ENCODE assay signal across 10 cellular contexts in the genomic region with DNA sequence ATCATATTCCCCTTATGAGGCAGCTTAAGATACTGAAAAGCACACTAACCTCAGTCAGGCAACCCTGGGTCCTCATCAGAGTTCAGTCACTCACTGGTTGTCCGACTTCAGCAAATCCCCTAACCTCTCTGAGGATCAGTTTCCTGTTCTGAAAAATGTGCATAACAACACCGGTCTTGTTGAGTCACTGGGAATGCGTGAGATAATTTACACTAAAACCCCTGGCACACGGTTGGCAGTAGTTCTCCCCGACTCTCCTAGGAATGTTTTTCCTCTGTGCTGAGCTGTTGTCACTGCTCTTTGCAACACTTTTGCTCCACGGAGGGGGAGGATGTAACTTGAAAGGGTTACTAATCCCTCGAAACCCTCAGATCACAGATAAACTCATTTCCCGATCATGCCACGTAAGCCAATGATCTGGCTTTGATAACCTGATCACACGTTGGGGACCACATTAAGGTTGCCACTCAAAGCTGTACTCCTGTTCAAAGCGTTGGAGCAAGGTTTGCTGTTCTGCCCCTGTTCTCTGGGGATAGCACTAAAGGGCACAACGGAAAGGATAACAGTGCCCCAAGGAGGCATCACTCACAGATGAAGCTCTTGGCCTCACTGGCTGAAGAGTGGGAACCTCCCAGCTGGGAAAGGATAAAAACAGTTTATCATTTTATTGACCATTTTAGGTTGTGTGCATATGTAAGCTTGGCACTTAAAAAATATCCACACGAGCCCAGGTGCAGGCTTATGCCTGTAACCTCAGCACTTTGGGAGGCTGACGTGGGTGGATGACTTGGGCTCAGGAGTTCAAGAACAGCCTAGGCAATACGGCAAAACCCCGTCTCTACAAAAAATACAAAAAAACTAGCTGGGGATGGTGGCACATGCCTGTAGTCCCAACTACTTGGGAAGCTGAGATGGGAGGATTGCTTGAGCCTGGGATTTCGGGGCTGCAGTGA. TPM values are rescaled to one million over a fixed set of nuclear protein-coding genes. Genes with fewer than 3 reads are reported as not detected.
DNase-seq lines count a peak whose midpoint lies in the region; ATAC-seq and TF ChIP-seq lines count a peak whose summit lies in the region.
"Had no signal": no experiment of that assay in that cellular context is flagged by ENCODE, and none has a peak within 500 bp of the region (broad histone marks: within the 10 kb centered on the region; RNA-seq: fewer than 3 reads in every experiment).

No MANE protein-coding gene starts in this region.

- no peaks in the 10 kb centered on the region for H3K9me3 ChIP-seq in Loucy (ENCODE audit: insufficient read depth, low read depth, low read length)
- H3K9me3 ChIP-seq in effector memory CD4-positive, alpha-beta T cell (ENCODE audit: control insufficient read depth, low read length) = no peaks in the 10 kb centered on the region

- no peak overlapping the region for H3K27ac ChIP-seq in effector memory CD4-positive, alpha-beta T cell (ENCODE audit: insufficient read depth, low read length, poor library complexity, severe bottlenecking)
- H3K27ac ChIP-seq: RWPE1 had no signal

- ATAC-seq in HG02642 (IDR thresholded peaks at IDR 0.05; ENCODE audit: poor library complexity, unreplicated experiment) = no peak
- no peak for ATAC-seq in HG02610 (IDR thresholded peaks at IDR 0.05; ENCODE audit: unreplicated experiment)

- no peak for TF ChIP-seq CTCF in Loucy (conservative IDR thresholded peaks at IDR 0.05; ENCODE audit: low read length)

- peak overlapping the region; percentile 94 for H3K27ac Mint-ChIP-seq in activated CD4-positive, alpha-beta memory T cell treated with anti-CD3 and anti-CD28 coated beads for 36 hours

- peaks cover 6% of the 10 kb centered on the region for H3K27me3 ChIP-seq in Loucy (ENCODE audit: insufficient read depth, low read length, poor library complexity, severe bottlenecking)
- no peaks in the 10 kb centered on the region for H3K27me3 ChIP-seq in effector memory CD4-positive, alpha-beta T cell (replicated peaks; ENCODE audit: control insufficient read depth, insufficient read depth, low read length, poor library complexity, severe bottlenecking)

- no peaks in the 10 kb centered on the region for H3K27me3 Mint-ChIP-seq in activated CD4-positive, alpha-beta memory T cell treated with anti-CD3 and anti-CD28 coated beads for 36 hours
- H3K27me3 Mint-ChIP-seq: naive B cell had no signal

- peak; percentile 87 for DNase-seq in activated CD4-positive, alpha-beta memory T cell treated with anti-CD3 and anti-CD28 coated beads for 36 hours
- DNase-seq in effector memory CD4-positive, alpha-beta T cell = peak in 1 of 3 donors; percentile 31
- peak; percentile 82 for DNase-seq in stimulated activated CD4-positive, alpha-beta T cell treated with anti-CD3 and anti-CD28 coated beads, Interleukin-4, amount 100 ng/mL, for 24 hours
- DNase-seq in T-helper 9 cell (no peak), NCI-H2081 treated with DMSO at 0.1 percent for 48 hours (lab: John Stamatoyannopoulos, UW) (no peak)
- DNase-seq: naive B cell had no signal

- H3K9ac ChIP-seq in Loucy (ENCODE audit: low read depth, low read length, poor library complexity, severe bottlenecking) = no peak overlapping the region

- peak overlapping the region; percentile 51; the same call in 1 of the 2 replicates for H2AFZ ChIP-seq in Loucy (ENCODE audit: low read length)

- no peaks in the 10 kb centered on the region for H3K9me2 ChIP-seq in Loucy (replicated peaks; ENCODE audit: low read depth, low read length)

- H3K4me2 ChIP-seq in Loucy (ENCODE audit: low read depth, low read length, poor library complexity, severe bottlenecking) = no peak overlapping the region

- CTCF ChIA-PET in activated CD4-positive, alpha-beta memory T cell treated with anti-CD3 and anti-CD28 coated beads for 36 hours (lab: Charles Lee) = interaction anchor here (0.9 to 6.0 kb wide), 15 partner anchors 8 to 564 kb away, joined by 3 to 167 read pairs (median 5); a partner anchor contains a TSS

- H3K36me3 Mint-ChIP-seq in activated CD4-positive, alpha-beta memory T cell treated with anti-CD3 and anti-CD28 coated beads for 36 hours = peaks cover 3% of the 10 kb centered on the region
- H3K36me3 Mint-ChIP-seq: naive B cell had no signal

- no peaks in the 10 kb centered on the region for H3K79me2 ChIP-seq in Loucy (ENCODE audit: insufficient read depth, low read length)

- peaks cover 4% of the 10 kb centered on the region for H3K9me3 Mint-ChIP-seq in activated CD4-positive, alpha-beta memory T cell treated with anti-CD3 and anti-CD28 coated beads for 36 hours
- H3K9me3 Mint-ChIP-seq: naive B cell had no signal

- H3K4me1 Mint-ChIP-seq in activated CD4-positive, alpha-beta memory T cell treated with anti-CD3 and anti-CD28 coated beads for 36 hours (ENCODE audit: low read depth) = peaks cover 65% of the 10 kb centered on the region

- H3K4me1 ChIP-seq in Loucy (ENCODE audit: insufficient read depth, low read length, poor library complexity, severe bottlenecking) = peaks cover 5% of the 10 kb centered on the region
- peaks cover 26% of the 10 kb centered on the region for H3K4me1 ChIP-seq in effector memory CD4-positive, alpha-beta T cell (ENCODE audit: control insufficient read depth, insufficient read depth, low read length, poor library complexity, severe bottlenecking)

- H3K4me3 Mint-ChIP-seq in activated CD4-positive, alpha-beta memory T cell treated with anti-CD3 and anti-CD28 coated beads for 36 hours = peak overlapping the region; percentile 71
- H3K4me3 Mint-ChIP-seq: naive B cell had no signal

- H3K36me3 ChIP-seq in Loucy (ENCODE audit: insufficient read depth, low read length) = no peaks in the 10 kb centered on the region
- H3K36me3 ChIP-seq in effector memory CD4-positive, alpha-beta T cell (ENCODE audit: control insufficient read depth, insufficient read depth, low read length) = no peaks in the 10 kb centered on the region

- no peaks in the 10 kb centered on the region for H3F3A ChIP-seq in Loucy (ENCODE audit: low read depth)

- H4K20me1 ChIP-seq in Loucy (ENCODE audit: insufficient read depth, low read length, poor library complexity, severe bottlenecking) = no peaks in the 10 kb centered on the region

- intact Hi-C loops in activated CD4-positive, alpha-beta memory T cell treated with anti-CD3 and anti-CD28 coated beads for 36 hours (cut with micrococcal nuclease) = loop anchor here (1.0 kb wide), 3 partner anchors 8 to 31 kb away; a partner anchor contains a TSS

- POLR2A ChIA-PET in activated CD4-positive, alpha-beta memory T cell treated with anti-CD3 and anti-CD28 coated beads for 36 hours (lab: Charles Lee) = interaction anchor here (0.7 to 4.4 kb wide), 21 partner anchors 13 to 516 kb away, joined by 3 to 157 read pairs (median 4); a partner anchor contains a TSS

- H3K4me3 ChIP-seq in Loucy (ENCODE audit: low read length, poor library complexity, severe bottlenecking) = no peak overlapping the region
- H3K4me3 ChIP-seq in effector memory CD4-positive, alpha-beta T cell (ENCODE audit: insufficient read depth, low read depth, low read length, poor library complexity, severe bottlenecking) = peak overlapping the region; percentile 36

RNA-seq across cellular contexts. Expression of a gene that starts 5.0 kb away (rescaled TPM):
- 100 to 1,000 TPM; 151 to 155 TPM for total RNA-seq in activated CD4-positive, alpha-beta memory T cell treated with anti-CD3 and anti-CD28 coated beads for 36 hours

RNA-seq across cellular contexts. Expression of a gene that starts 21.6 kb away (rescaled TPM):
- total RNA-seq in activated CD4-positive, alpha-beta memory T cell treated with anti-CD3 and anti-CD28 coated beads for 36 hours = 100 to 1,000 TPM; 961 to 988 TPM

Comparison
In these comparisons a context has a peak if more than half of its experiments do, and no peak if none do; other contexts are left out.
1. DNase-seq: peak in activated CD4-positive, alpha-beta memory T cell treated with anti-CD3 and anti-CD28 coated beads for 36 hours (single experiment) and stimulated activated CD4-positive, alpha-beta T cell treated with anti-CD3 and anti-CD28 coated beads, Interleukin-4, amount 100 ng/mL, for 24 hours (single experiment); none in T-helper 9 cell (single experiment) and NCI-H2081 treated with DMSO at 0.1 percent for 48 hours (single experiment).